ENCODE assay signal across 26 cellular contexts in the genomic region with DNA sequence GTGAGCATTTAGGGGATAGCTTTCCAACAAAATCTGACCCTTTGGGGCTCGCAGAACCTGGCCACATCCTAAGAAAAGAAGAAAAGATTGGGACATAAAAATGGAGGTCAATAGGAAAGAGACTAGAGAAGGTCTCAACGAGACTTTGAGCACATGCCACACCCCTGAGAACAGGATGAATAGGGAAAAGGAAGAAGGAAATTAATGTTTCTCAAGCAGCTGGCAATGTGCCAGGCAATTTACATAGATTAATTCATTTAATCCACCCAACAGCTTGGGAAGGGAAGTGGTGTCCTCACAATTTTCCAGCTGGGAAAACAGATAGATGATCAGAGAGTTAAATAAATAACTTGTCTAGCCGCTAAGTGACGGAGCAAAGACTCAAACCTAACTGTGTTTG. TPM values are rescaled to one million over a fixed set of nuclear protein-coding genes. Genes with fewer than 3 reads are reported as not detected.
DNase-seq lines count a peak whose midpoint lies in the region; ATAC-seq and FAIRE-seq lines count a peak whose summit lies in the region.
"Had no signal": no experiment of that assay in that cellular context is flagged by ENCODE, and none has a peak within 500 bp of the region (broad histone marks: within the 10 kb centered on the region; RNA-seq: fewer than 3 reads in every experiment).

No MANE protein-coding gene starts in this region.

- H3K9me3 ChIP-seq in small intestine (ENCODE audit: control insufficient read depth, low read depth): no peaks in the 10 kb centered on the region
- H3K9me3 ChIP-seq: Peyer's patch had no signal

- DNase-seq in DMS53 (lab: John Stamatoyannopoulos, UW) (peak; percentile 2), DMS53 treated with DMSO at 0.1 percent for 48 hours (lab: John Stamatoyannopoulos, UW; ENCODE audit: unreplicated experiment) (no peak), NCI-H524 (lab: John Stamatoyannopoulos, UW) (peak; percentile 62 to 89), NCI-H82 treated with DMSO at 0.1 percent for 48 hours (lab: John Stamatoyannopoulos, UW; ENCODE audit: unreplicated experiment) (peak; percentile 18), small intestine (peak; percentile 82), kidney glomerular epithelial cell (lab: John Stamatoyannopoulos, UW) (no peak)
- DNase-seq: 8988T; CD4-positive, CD25-positive, alpha-beta regulatory T cell; DND-41; Karpas-422; NCI-H1092; NCI-H1417 treated with DMSO at 0.1 percent for 48 hours; NCI-H1694 treated with DMSO at 0.1 percent for 48 hours; NCI-H446 treated with DMSO at 0.1 percent for 48 hours; NCI-H774; OCI-M1; SHP77 treated with DMSO at 0.1 percent for 48 hours; SW 1271 had no signal

- peaks cover 0 to 2% of the 10 kb centered on the region in 2 donors for H3K27me3 ChIP-seq in small intestine (ENCODE audit: control insufficient read depth in 2 of 2, insufficient read depth in 2 of 2, low read length in 2 of 2)
- H3K27me3 ChIP-seq: BLaER1, Peyer's patch had no signal

- H3K36me3 ChIP-seq in small intestine (ENCODE audit: control insufficient read depth in 2 of 2, insufficient read depth in 2 of 2, low read length in 2 of 2): no peaks in the 10 kb centered on the region
- H3K36me3 ChIP-seq: BLaER1, Peyer's patch had no signal

- 39 to 56% (median 40%) methylated on average over 4 of the region's 4 CpGs for WGBS in small intestine, 3 donors

- no peak for FAIRE-seq in small intestine (lab: Jason Lieb, UNC)
- FAIRE-seq: D721Med, GM19239, H54 had no signal

- H3K4me3 ChIP-seq in small intestine (ENCODE audit: low read depth in 1 of 2, low read length in 2 of 2): no peak overlapping the region
- H3K4me3 ChIP-seq: BLaER1, Peyer's patch, SK-N-MC had no signal

- H3K27ac ChIP-seq in small intestine (ENCODE audit: low read depth in 1 of 2, low read length in 1 of 2): peak overlapping the region in 1 of 2 donors; percentile 40
- H3K27ac ChIP-seq: BLaER1, SK-N-MC had no signal

- peaks cover 0 to 8% of the 10 kb centered on the region in 2 donors for H3K4me1 ChIP-seq in small intestine (ENCODE audit: control insufficient read depth in 2 of 2, insufficient read depth in 1 of 2, low read depth in 1 of 2, low read length in 1 of 2)

- no peak for ATAC-seq in GM19397 (IDR thresholded peaks at IDR 0.05; ENCODE audit: unreplicated experiment)

RNA-seq across cellular contexts. Expression of a gene that starts 50.7 kb away (rescaled TPM):
- 1 to 10 TPM in 2 of 3 donors, not detected in 1; 1.4 to 4.9 TPM for polyA plus RNA-seq in small intestine
- polyA plus RNA-seq: CD4-positive, CD25-positive, alpha-beta regulatory T cell; IgD-negative memory B cell had no signal

RNA-seq across cellular contexts. Expression of a gene that starts 55.3 kb away (rescaled TPM):
- polyA plus RNA-seq in small intestine: under 1 TPM in 1 of 3 donors, not detected in 2; 0.18 TPM
- polyA plus RNA-seq: IgD-negative memory B cell had no signal

Comparison
In these comparisons a context has a peak if more than half of its experiments do, and no peak if none do; other contexts are left out.
1. DNase-seq: peak in DMS53 (single experiment), NCI-H524 (2 of 2), NCI-H82 treated with DMSO at 0.1 percent for 48 hours (single experiment) and small intestine (single experiment); none in DMS53 treated with DMSO at 0.1 percent for 48 hours (single experiment) and kidney glomerular epithelial cell (single experiment).